Comparison of ENCODE assay signal across 9 cellular contexts in the genomic region with DNA sequence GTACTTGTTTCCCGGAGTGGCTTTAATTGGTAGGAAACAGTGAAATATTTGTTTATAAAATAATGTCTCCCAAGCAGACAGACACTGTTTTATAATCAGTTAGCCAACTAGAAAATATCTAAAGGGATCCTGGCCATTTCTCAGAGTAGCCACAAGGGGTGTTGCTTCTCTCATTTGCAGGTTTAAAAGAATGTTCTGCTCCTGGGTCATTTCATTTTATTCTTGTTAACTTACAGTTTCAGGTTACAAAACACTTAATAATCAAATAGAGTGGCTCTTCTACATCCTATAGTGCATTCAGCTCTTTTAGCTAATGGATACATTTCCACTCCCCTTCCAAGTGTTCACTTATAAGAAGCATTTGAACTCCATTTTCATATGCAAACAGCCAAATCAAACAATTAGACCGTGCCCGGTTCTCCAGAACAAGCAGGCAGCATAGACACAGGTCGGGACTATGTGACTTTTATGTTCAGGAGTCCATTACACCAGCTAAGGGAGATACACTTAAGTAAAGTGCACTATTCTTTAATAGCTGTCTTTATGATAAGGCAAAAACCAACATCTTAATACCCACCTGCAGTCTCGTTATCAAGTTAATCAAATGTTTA.
DNase-seq lines count a peak whose midpoint lies in the region; ATAC-seq, FAIRE-seq and TF ChIP-seq lines count a peak whose summit lies in the region.
"Had no signal": no experiment of that assay in that cellular context is flagged by ENCODE, and none has a peak within 500 bp of the region (broad histone marks: within the 10 kb centered on the region; RNA-seq: fewer than 3 reads in every experiment).

No MANE protein-coding gene starts in this region.

- FAIRE-seq in keratinocyte (lab: Jason Lieb, UNC), result no peak
- FAIRE-seq: K562 had no signal

- H3K36me3 ChIP-seq in SK-N-SH (replicated peaks in 1 of 2; ENCODE audit: control insufficient read depth in 1 of 2, insufficient read depth in 2 of 2, low read length in 1 of 2) (no peaks in the 10 kb centered on the region), keratinocyte (ENCODE audit: control insufficient read depth in 2 of 2, extremely low read depth in 1 of 2, insufficient read depth in 2 of 2, low read length in 2 of 2) (no peaks in the 10 kb centered on the region)

- TF ChIP-seq CTCF in SK-N-SH (IDR thresholded peaks at IDR 0.05), result peak; percentile 59
- TF ChIP-seq CTCF in keratinocyte (optimal IDR thresholded peaks at IDR 0.05 in 1 of 3, IDR thresholded peaks at IDR 0.05 in 1 of 3, conservative IDR thresholded peaks at IDR 0.05 in 1 of 3; ENCODE audit: extremely low read depth in 1 of 3, insufficient read depth in 2 of 3, low read length in 3 of 3), result peak in 2 of 3 experiments; percentile 50 to 56

- TF ChIP-seq RAD21 in SK-N-SH (IDR thresholded peaks at IDR 0.05; ENCODE audit: low read length), result peak; percentile 25; the same call in 1 of the 2 replicates

- dilution Hi-C loops in keratinocyte (cut with MboI; ENCODE audit: extremely low pct_ligation_motif_present, low sequenced_read_pairs), result no loop called here

- WGBS in SK-N-SH (ENCODE audit: low lambda C conversion rate), result 48% methylated on average over 5 of the region's 5 CpGs

- POLR2A ChIA-PET in SK-N-SH (lab: Yijun Ruan, JAX), result no interaction called here

- H3K27me3 ChIP-seq in SK-N-SH (ENCODE audit: insufficient read depth) (peaks cover 23% of the 10 kb centered on the region), keratinocyte (ENCODE audit: control insufficient read depth, extremely low read depth, insufficient read depth, low read length) (peaks cover 5% of the 10 kb centered on the region)

- H3K9ac ChIP-seq in SK-N-SH (no peak overlapping the region), keratinocyte (ENCODE audit: control insufficient read depth, extremely low read depth, insufficient read depth, low read length) (no peak overlapping the region)

- H3K4me2 ChIP-seq in SK-N-SH (no peak overlapping the region), keratinocyte (ENCODE audit: control insufficient read depth, extremely low read depth, insufficient read depth, low read depth, low read length) (no peak overlapping the region)

- H3K9me1 ChIP-seq in keratinocyte (ENCODE audit: control insufficient read depth, extremely low read depth, insufficient read depth, low read length), result no peaks in the 10 kb centered on the region

- CTCF ChIA-PET in SK-N-SH (lab: Yijun Ruan, JAX), result interaction anchor here (0.6 to 2.4 kb wide), 16 partner anchors 9 to 544 kb away, joined by 3 to 12 read pairs (median 4); no protein-coding TSS in a partner anchor

- ATAC-seq in GM18517 (IDR thresholded peaks at IDR 0.05; ENCODE audit: unreplicated experiment) (no peak), GM18502 (IDR thresholded peaks at IDR 0.05; ENCODE audit: poor library complexity, unreplicated experiment) (no peak), HG02571 (IDR thresholded peaks at IDR 0.05; ENCODE audit: unreplicated experiment) (no peak), HG02610 (IDR thresholded peaks at IDR 0.05; ENCODE audit: unreplicated experiment) (no peak)
- ATAC-seq: K562 had no signal

- DNase-seq in AG20443 (ENCODE audit: low spot score) (peak; percentile 45), HT-29 (ENCODE audit: low spot score) (peak; percentile 25), SK-N-SH (peak; percentile 50), keratinocyte (ENCODE audit: low read depth, low spot score) (no peak)

- no peaks in the 10 kb centered on the region for H3K9me3 ChIP-seq in SK-N-SH
- H3K9me3 ChIP-seq in keratinocyte (ENCODE audit: control insufficient read depth, low read depth, low read length), result no peaks in the 10 kb centered on the region

- H3K4me3 ChIP-seq in SK-N-SH (ENCODE audit: low read depth in 2 of 2, low read length in 1 of 2) (no peak overlapping the region), keratinocyte (ENCODE audit: control insufficient read depth in 2 of 3, extremely low read depth in 1 of 3, insufficient read depth in 2 of 3, low read depth in 1 of 3, low read length in 3 of 3) (no peak overlapping the region)
- H3K4me3 ChIP-seq: K562 had no signal

- H4K20me1 ChIP-seq in SK-N-SH (ENCODE audit: insufficient read depth) (no peaks in the 10 kb centered on the region), keratinocyte (ENCODE audit: control insufficient read depth, extremely low read depth, insufficient read depth, low read length) (no peaks in the 10 kb centered on the region)

- H3K9me2 ChIP-seq in SK-N-SH, result no peaks in the 10 kb centered on the region

- H3K4me1 ChIP-seq in SK-N-SH (ENCODE audit: control insufficient read depth in 1 of 2, insufficient read depth in 2 of 2, low read depth in 1 of 2, low read length in 1 of 2) (peaks cover 0 to 14% of the 10 kb centered on the region in 2 experiments; a peak in 2 of 4 replicates), keratinocyte (ENCODE audit: control insufficient read depth, extremely low read depth, insufficient read depth, low read length) (no peaks in the 10 kb centered on the region)

- H3K27ac ChIP-seq in SK-N-SH (ENCODE audit: low read depth in 2 of 2, low read length in 1 of 2) (no peak overlapping the region), keratinocyte (ENCODE audit: control insufficient read depth, insufficient read depth, low read length) (no peak overlapping the region)

- H3F3A ChIP-seq in SK-N-SH (replicated peaks; ENCODE audit: insufficient read depth), result no peaks in the 10 kb centered on the region

- H3K79me2 ChIP-seq in SK-N-SH (ENCODE audit: insufficient read depth), result no peaks in the 10 kb centered on the region
- H3K79me2 ChIP-seq in keratinocyte (ENCODE audit: control insufficient read depth, insufficient read depth, low read length), result no peaks in the 10 kb centered on the region

- no peak for TF ChIP-seq EP300 in SK-N-SH (IDR thresholded peaks at IDR 0.05; ENCODE audit: borderline replicate concordance in 1 of 2, low read depth in 1 of 2, low read length in 1 of 2)

- H2AFZ ChIP-seq in SK-N-SH (ENCODE audit: low read depth), result no peak overlapping the region
- no peak overlapping the region for H2AFZ ChIP-seq in keratinocyte (ENCODE audit: control insufficient read depth, low read length)

TF ChIP-seq in SK-N-SH, 30 proteins besides CTCF, POLR2A, EP300 and RAD21 (continues in another document):
- TF ChIP-seq FOXM1 (IDR thresholded peaks at IDR 0.05; ENCODE audit: low read depth) (no peak), EZH2phosphoT487 (IDR thresholded peaks at IDR 0.05; ENCODE audit: borderline replicate concordance, low read depth) (no peak), NFIC (IDR thresholded peaks at IDR 0.05; ENCODE audit: borderline replicate concordance) (no peak), JUND (IDR thresholded peaks at IDR 0.05) (no peak), TAF1 (IDR thresholded peaks at IDR 0.05; ENCODE audit: borderline replicate concordance, low read depth, low read length) (no peak), TEAD4 (IDR thresholded peaks at IDR 0.05; ENCODE audit: borderline replicate concordance, insufficient read depth) (no peak), FOSL2 (IDR thresholded peaks at IDR 0.05; ENCODE audit: borderline replicate concordance, low read depth) (no peak), SMC3 (IDR thresholded peaks at IDR 0.05; ENCODE audit: low read depth, low read length) (no peak), ELF1 (IDR thresholded peaks at IDR 0.05) (no peak), USF2 (IDR thresholded peaks at IDR 0.05; ENCODE audit: borderline replicate concordance, low read depth, low read length) (no peak), REST (IDR thresholded peaks at IDR 0.05; ENCODE audit: low read depth, low read length) (no peak), RCOR1 (IDR thresholded peaks at IDR 0.05; ENCODE audit: low read length) (no peak)
